In the genomic region with DNA sequence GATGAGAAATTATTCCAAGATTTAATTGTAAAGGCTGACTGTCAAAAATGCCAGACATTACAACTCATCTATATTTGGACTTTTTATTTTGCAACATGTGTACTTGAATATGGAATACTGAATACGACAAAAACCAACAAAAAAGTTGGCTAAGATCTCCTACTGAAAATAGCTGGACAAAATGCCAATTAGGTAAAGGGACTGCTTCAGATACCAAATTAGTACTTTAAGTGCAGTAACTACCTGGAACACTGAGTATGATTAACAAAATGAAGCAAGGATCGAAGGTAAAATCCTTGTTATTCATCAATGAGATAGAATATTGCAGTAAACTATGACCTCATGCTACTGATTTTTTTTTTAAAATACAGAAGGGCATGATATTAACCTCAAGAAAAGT, we compare ENCODE assay signal across 22 cellular contexts.
DNase-seq lines count a peak whose midpoint lies in the region; ATAC-seq and TF ChIP-seq lines count a peak whose summit lies in the region.
"Had no signal": no experiment of that assay in that cellular context is flagged by ENCODE, and none has a peak within 500 bp of the region (broad histone marks: within the 10 kb centered on the region; RNA-seq: fewer than 3 reads in every experiment).

No MANE protein-coding gene starts in this region.

- H3K27ac Mint-ChIP-seq in Calu3 (ENCODE audit: unreplicated experiment) (peak overlapping the region; percentile 36), GM23338 (no peak overlapping the region)
- H3K27ac Mint-ChIP-seq: CD4-positive, alpha-beta T cell; CD8-positive, alpha-beta T cell had no signal

- H3K4me2 ChIP-seq in GM23338: peak overlapping the region; percentile 27
- H3K4me2 ChIP-seq: BLaER1 treated with 17β-estradiol and CSF1 and Interleukin-3, amounts not matched to agents 10 nM and 100 nM had no signal

- 29% methylated on average over 2 of the region's 2 CpGs for WGBS in right lobe of liver (ENCODE audit: insufficient coverage, low coverage, low lambda C conversion rate, missing lambda C conversion rate)

- no peaks in the 10 kb centered on the region for H3K27me3 Mint-ChIP-seq in Calu3 (ENCODE audit: unreplicated experiment)
- H3K27me3 Mint-ChIP-seq in GM23338 (ENCODE audit: insufficient read depth, low read depth, poor library complexity): peaks cover 4% of the 10 kb centered on the region
- H3K27me3 Mint-ChIP-seq: CD4-positive, alpha-beta T cell had no signal

- no peak overlapping the region for H3K9ac ChIP-seq in iPS-20b (ENCODE audit: low read depth, low read length)
- H3K9ac ChIP-seq: BLaER1 treated with 17β-estradiol and CSF1 and Interleukin-3, amounts not matched to agents 10 nM and 100 nM had no signal

- no TSS peak for BruUV-seq in Calu3 (replicated peaks; lab: Mats Ljungman, UMichigan)

- intact Hi-C loops in Calu3 (cut with micrococcal nuclease; ENCODE audit: unreplicated experiment) (no loop called here), right lobe of liver (cut with DNase I) (no loop called here)

- no peaks in the 10 kb centered on the region for H4K20me1 ChIP-seq in GM23338 (replicated peaks; ENCODE audit: insufficient read depth)
- H4K20me1 ChIP-seq: BLaER1 treated with 17β-estradiol and CSF1 and Interleukin-3, amounts not matched to agents 10 nM and 100 nM had no signal

- H3K36me3 ChIP-seq in GM23338 (ENCODE audit: insufficient read depth) (no peaks in the 10 kb centered on the region), iPS-20b (ENCODE audit: insufficient read depth, low read depth, low read length) (no peaks in the 10 kb centered on the region), right lobe of liver (no peaks in the 10 kb centered on the region)
- H3K36me3 ChIP-seq: BLaER1 treated with 17β-estradiol and CSF1 and Interleukin-3, amounts not matched to agents 10 nM and 100 nM had no signal

- H3K4me1 Mint-ChIP-seq in Calu3 (ENCODE audit: low read depth, unreplicated experiment): peaks cover 33% of the 10 kb centered on the region
- H3K4me1 Mint-ChIP-seq in GM23338: peaks cover 59% of the 10 kb centered on the region

- H3K9me3 Mint-ChIP-seq in Calu3 (ENCODE audit: low read depth, unreplicated experiment): no peaks in the 10 kb centered on the region
- no peaks in the 10 kb centered on the region for H3K9me3 Mint-ChIP-seq in GM23338
- H3K9me3 Mint-ChIP-seq: CD4-positive, alpha-beta T cell had no signal

- no peaks in the 10 kb centered on the region for H3K9me2 ChIP-seq in GM23338 (ENCODE audit: insufficient read depth)

- H3K4me3 Mint-ChIP-seq in Calu3 (ENCODE audit: low read depth, unreplicated experiment): no peak overlapping the region
- H3K4me3 Mint-ChIP-seq in GM23338: no peak overlapping the region
- H3K4me3 Mint-ChIP-seq: CD4-positive, alpha-beta T cell; CD8-positive, alpha-beta T cell had no signal

- H3K27ac ChIP-seq in GM23338 (ENCODE audit: low read depth) (no peak overlapping the region), iPS-20b (ENCODE audit: low read length) (no peak overlapping the region), right lobe of liver (peak overlapping the region in 1 of 3 donors; percentile 93)
- H3K27ac ChIP-seq: BLaER1 treated with 17β-estradiol and CSF1 and Interleukin-3, amounts not matched to agents 10 nM and 100 nM; C4-2B had no signal

- peaks cover 52% of the 10 kb centered on the region for H3K4me1 ChIP-seq in GM23338 (ENCODE audit: insufficient read depth)
- peaks cover 48% of the 10 kb centered on the region for H3K4me1 ChIP-seq in iPS-20b (ENCODE audit: insufficient read depth, low read length)
- H3K4me1 ChIP-seq in right lobe of liver: peaks cover 0 to 36% (median 8%) of the 10 kb centered on the region in 4 donors
- H3K4me1 ChIP-seq: BLaER1 treated with 17β-estradiol and CSF1 and Interleukin-3, amounts not matched to agents 10 nM and 100 nM had no signal

- no peak for ATAC-seq in GM23338
- ATAC-seq in right lobe of liver: peak in 3 of 4 donors; percentile 9 to 36 (median 29)
- ATAC-seq: CD8-positive, alpha-beta T cell; GM12878 had no signal

- no peaks in the 10 kb centered on the region for H3K9me3 ChIP-seq in iPS-20b (ENCODE audit: insufficient read depth, low read depth, low read length)
- no peaks in the 10 kb centered on the region for H3K9me3 ChIP-seq in right lobe of liver
- H3K9me3 ChIP-seq: BLaER1 treated with 17β-estradiol and CSF1 and Interleukin-3, amounts not matched to agents 10 nM and 100 nM; Caco-2 had no signal

- H3K79me2 ChIP-seq in GM23338 (replicated peaks; ENCODE audit: insufficient read depth): no peaks in the 10 kb centered on the region

- H3K36me3 Mint-ChIP-seq in Calu3 (ENCODE audit: insufficient read depth, unreplicated experiment): no peaks in the 10 kb centered on the region
- no peaks in the 10 kb centered on the region for H3K36me3 Mint-ChIP-seq in GM23338 (ENCODE audit: low read depth)
- H3K36me3 Mint-ChIP-seq: CD8-positive, alpha-beta T cell had no signal

- H3K27me3 ChIP-seq in GM23338 (ENCODE audit: insufficient read depth) (no peaks in the 10 kb centered on the region), iPS-20b (ENCODE audit: insufficient read depth, low read length) (no peaks in the 10 kb centered on the region), right lobe of liver (no peaks in the 10 kb centered on the region)
- H3K27me3 ChIP-seq: BLaER1 treated with 17β-estradiol and CSF1 and Interleukin-3, amounts not matched to agents 10 nM and 100 nM had no signal

- no peak overlapping the region for H3K4me3 ChIP-seq in GM23338
- peak overlapping the region; percentile 4; the same call in 1 of the 2 replicates for H3K4me3 ChIP-seq in iPS-20b (ENCODE audit: low read length)
- H3K4me3 ChIP-seq in right lobe of liver: no peak overlapping the region
- H3K4me3 ChIP-seq: BLaER1 treated with 17β-estradiol and CSF1 and Interleukin-3, amounts not matched to agents 10 nM and 100 nM; GM12878 had no signal

- TF ChIP-seq POLR2A in right lobe of liver (IDR thresholded peaks at IDR 0.05): no peak

- no peak for TF ChIP-seq CTCF in Calu3 (IDR thresholded peaks at IDR 0.05; ENCODE audit: unreplicated experiment)
- no peak for TF ChIP-seq CTCF in GM23338 (conservative IDR thresholded peaks at IDR 0.05; ENCODE audit: low read depth in 2 of 2)
- no peak for TF ChIP-seq CTCF in right lobe of liver (IDR thresholded peaks at IDR 0.05)

- CTCF ChIA-PET in Calu3 (lab: Charles Lee): no interaction called here

- no peaks in the 10 kb centered on the region for H3F3A ChIP-seq in GM23338 (replicated peaks; ENCODE audit: low read depth)

- no peak overlapping the region for H2AFZ ChIP-seq in GM23338

- DNase-seq in Calu3 (no peak), GM23338 (ENCODE audit: low spot score) (no peak), right lobe of liver (no peak), ureter (ENCODE audit: low spot score) (no peak), NCI-H748 (lab: John Stamatoyannopoulos, UW; ENCODE audit: unreplicated experiment) (no peak), NCI-H1092 (lab: John Stamatoyannopoulos, UW) (no peak)
- DNase-seq: 8988T; ACHN; Caco-2; CD4-positive, alpha-beta T cell; CD8-positive, alpha-beta T cell; DMS 273 treated with DMSO at 0.1 percent for 48 hours; DMS153; DMS53; DMS79; DND-41; EL; GDM1 had no signal

TF ChIP-seq in GM23338, 12 proteins besides CTCF, POLR2A, EP300 and RAD21:
- TF ChIP-seq ZNF114 (CRISPR knock-in tag; IDR thresholded peaks at IDR 0.05): no peak
- no peak for TF ChIP-seq CREB1 (CRISPR knock-in tag; IDR thresholded peaks at IDR 0.05; ENCODE audit: low read depth)
